In genomic region chr19:39996218-39996810, GRCh38 we compare ENCODE assay signal across 8 cellular contexts. TPM values are rescaled to one million over a fixed set of nuclear protein-coding genes. Genes with fewer than 3 reads are reported as not detected.
A peak's percentile ranks its signal among the peaks of the same experiment; 100 is the strongest.
DNase-seq lines count a peak whose midpoint lies in the region; ATAC-seq and TF ChIP-seq lines count a peak whose summit lies in the region.

No MANE protein-coding gene starts in this region.

- H3K27me3 Mint-ChIP-seq in activated T-cell treated with anti-CD3 and anti-CD28 coated beads, Interleukin-2, amount 50 U/mL, for 72 hours (ENCODE audit: low read depth): no peaks in the 10 kb centered on the region

- H2AFZ ChIP-seq in neuron (ENCODE audit: low read depth, low read length): peak overlapping the region; percentile 71

- no peaks in the 10 kb centered on the region for H3K27me3 ChIP-seq in H7 (ENCODE audit: control insufficient read depth, insufficient read depth, low read length)
- H3K27me3 ChIP-seq in foreskin keratinocyte: no peaks in the 10 kb centered on the region
- H3K27me3 ChIP-seq in neuron (ENCODE audit: insufficient read depth, low read length): no peaks in the 10 kb centered on the region

- H3K4me3 ChIP-seq in H7 (ENCODE audit: insufficient read depth, low read depth, low read length) (peak overlapping the region; percentile 87), NB4 (ENCODE audit: low read depth, low read length) (peak overlapping the region; percentile 87), neuron (ENCODE audit: low read length) (peak overlapping the region; percentile 82)

- H3K27ac Mint-ChIP-seq in activated T-cell treated with anti-CD3 and anti-CD28 coated beads, Interleukin-2, amount 50 U/mL, for 72 hours: peak overlapping the region; percentile 91

- H3K4me1 Mint-ChIP-seq in activated T-cell treated with anti-CD3 and anti-CD28 coated beads, Interleukin-2, amount 50 U/mL, for 72 hours (ENCODE audit: low read depth): peaks cover 38% of the 10 kb centered on the region

- TF ChIP-seq POLR2A in NB4 (IDR thresholded peaks at IDR 0.05; ENCODE audit: extremely low read depth, insufficient read length): no peak

- H3K36me3 ChIP-seq in H7 (replicated peaks; ENCODE audit: control insufficient read depth, insufficient read depth, low read length) (no peaks in the 10 kb centered on the region), neuron (ENCODE audit: insufficient read depth, low read length) (no peaks in the 10 kb centered on the region)

- H3K9me3 ChIP-seq in neuron (ENCODE audit: low read length): peaks cover 11% of the 10 kb centered on the region

- TF ChIP-seq CTCF in NB4 (IDR thresholded peaks at IDR 0.05; ENCODE audit: low read depth, low read length) (no peak), foreskin keratinocyte (conservative IDR thresholded peaks at IDR 0.05) (no peak)

- peak overlapping the region; percentile 88 to 94 for H3K4me3 Mint-ChIP-seq in activated T-cell treated with anti-CD3 and anti-CD28 coated beads, Interleukin-2, amount 50 U/mL, for 72 hours

- peak overlapping the region; percentile 38 for H3K27ac ChIP-seq in foreskin keratinocyte

- H3K9me3 Mint-ChIP-seq in activated T-cell treated with anti-CD3 and anti-CD28 coated beads, Interleukin-2, amount 50 U/mL, for 72 hours: peaks cover 4 to 12% of the 10 kb centered on the region in 2 donors

- H3K36me3 Mint-ChIP-seq in activated T-cell treated with anti-CD3 and anti-CD28 coated beads, Interleukin-2, amount 50 U/mL, for 72 hours (ENCODE audit: insufficient read depth in 2 of 2): peaks cover 18 to 20% of the 10 kb centered on the region in 2 donors

- peak; percentile 69 to 73 for ATAC-seq in activated T-cell treated with anti-CD3 and anti-CD28 coated beads, Interleukin-2, amount 50 U/mL, for 72 hours (replicated peaks in 1 of 2)
- ATAC-seq in foreskin keratinocyte: peak; percentile 64

- peaks cover 15% of the 10 kb centered on the region for H3K4me1 ChIP-seq in foreskin keratinocyte
- H3K4me1 ChIP-seq in neuron (ENCODE audit: insufficient read depth, low read length): peaks cover 12% of the 10 kb centered on the region

- DNase-seq in NCI-H510A treated with DMSO at 0.1 percent for 48 hours (lab: John Stamatoyannopoulos, UW): peak; percentile 18
- no peak for DNase-seq in NCI-H510A (lab: John Stamatoyannopoulos, UW)
- no peak for DNase-seq in H7
- peak; percentile 47 for DNase-seq in NB4 (ENCODE audit: low read depth)
- DNase-seq in activated T-cell treated with anti-CD3 and anti-CD28 coated beads, Interleukin-2, amount 50 U/mL, for 72 hours: peak; percentile 59 to 64
- DNase-seq in foreskin keratinocyte: peak in 1 of 2 donors; percentile 50
- DNase-seq in T-helper 9 cell: no peak

RNA-seq across cellular contexts. Expression of gene ZNF546, which starts 0.5 kb away (rescaled TPM):
- total RNA-seq in H7 (2014; rRNA removed; shearing (Covaris generic)): 1.2 and 2.8 TPM in 2 replicates
- total RNA-seq in activated T-cell treated with anti-CD3 and anti-CD28 coated beads, Interleukin-2, amount 50 U/mL, for 72 hours: 1 to 10 TPM; 4.5 to 6.1 TPM
- total RNA-seq in foreskin keratinocyte: 1.0 and 1.3 TPM in 2 replicates
- 0.37 and 0.38 TPM in 2 replicates for polyA plus RNA-seq in foreskin keratinocyte

RNA-seq across cellular contexts. Expression of gene PSMC4, which starts 25.3 kb away (rescaled TPM):
- 153 and 227 TPM in 2 replicates for total RNA-seq in H7 (2014; rRNA removed; shearing (Covaris generic))
- total RNA-seq in activated T-cell treated with anti-CD3 and anti-CD28 coated beads, Interleukin-2, amount 50 U/mL, for 72 hours: 100 to 1,000 TPM; 101 to 114 TPM
- 118 TPM in 2 replicates for total RNA-seq in foreskin keratinocyte
- polyA plus RNA-seq in foreskin keratinocyte: 117 and 121 TPM in 2 replicates

RNA-seq across cellular contexts. Expression of gene ZNF780B, which starts 59.7 kb away (rescaled TPM):
- 1.4 and 1.7 TPM in 2 replicates for total RNA-seq in H7 (2014; rRNA removed; shearing (Covaris generic))
- total RNA-seq in activated T-cell treated with anti-CD3 and anti-CD28 coated beads, Interleukin-2, amount 50 U/mL, for 72 hours: 10 to 100 TPM; 11.7 to 15.9 TPM
- 5.1 and 7.0 TPM in 2 replicates for total RNA-seq in foreskin keratinocyte
- 1.4 and 1.8 TPM in 2 replicates for polyA plus RNA-seq in foreskin keratinocyte

Comparison
In these comparisons a context has a peak if more than half of its experiments do, and no peak if none do; other contexts are left out.
1. DNase-seq: peak in NCI-H510A treated with DMSO at 0.1 percent for 48 hours (single experiment), NB4 (single experiment) and activated T-cell treated with anti-CD3 and anti-CD28 coated beads, Interleukin-2, amount 50 U/mL, for 72 hours (2 of 2); none in NCI-H510A (single experiment), H7 (single experiment) and T-helper 9 cell (single experiment).
2. Peak in every context shown above with its lines, with median percentiles within 50 percentile points of each other: H3K4me3 ChIP-seq.